Comparison of ENCODE assay signal across 22 cellular contexts in genomic region chr4:174201898-174202297, GRCh38.
"Had no signal": no experiment of that assay in that cellular context is flagged by ENCODE, and none has a peak within 500 bp of the region (broad histone marks: within the 10 kb centered on the region; RNA-seq: fewer than 3 reads in every experiment).

No MANE protein-coding gene starts in this region.

- H3K9ac ChIP-seq: neural progenitor cell had no signal

- DNase-seq: activated CD4-positive, alpha-beta T cell treated with anti-CD3 and anti-CD28 coated beads, Interleukin-2, amount 10 ng/mL, durations not matched to agents 7 days and 5 days; activated CD4-positive, CD25-positive, alpha-beta regulatory T cell treated with anti-CD3 and anti-CD28 coated beads, Interleukin-2, amount 50 U/mL, for 72 hours; activated CD8-positive, alpha-beta T cell treated with anti-CD3 and anti-CD28 coated beads, Interleukin-2, amount 10 ng/mL, durations not matched to agents 7 days and 5 days; effector memory CD4-positive, alpha-beta T cell; foreskin melanocyte; immature natural killer cell; lower lobe of right lung; naive thymus-derived CD8-positive, alpha-beta T cell; psoas muscle; stimulated activated CD4-positive, alpha-beta T cell treated with anti-CD3 and anti-CD28 coated beads, Interleukin-2, amount 100 ng/mL, for 24 hours; stimulated activated naive CD8-positive, alpha-beta T cell treated with anti-CD3 and anti-CD28 coated beads, Interleukin-15, amount 100 ng/mL, for 72 hours; transverse colon; WERI-Rb-1 had no signal

- H3K4me2 ChIP-seq: neural progenitor cell had no signal

- H3K36me3 Mint-ChIP-seq: activated naive CD8-positive, alpha-beta T cell; immature natural killer cell; naive thymus-derived CD8-positive, alpha-beta T cell; neural progenitor cell; stimulated activated effector memory CD8-positive, alpha-beta T cell treated with anti-CD3 and anti-CD28 coated beads, Interleukin-12 subunit alpha, Interleukin-12 subunit beta, amount 100 ng/mL, for 72 hours had no signal

- H3K27ac Mint-ChIP-seq: activated CD4-positive, alpha-beta T cell treated with anti-CD3 and anti-CD28 coated beads, Interleukin-2, amount 10 ng/mL, durations not matched to agents 7 days and 5 days; activated CD8-positive, alpha-beta T cell treated with anti-CD3 and anti-CD28 coated beads, Interleukin-2, amount 10 ng/mL, durations not matched to agents 7 days and 5 days; activated naive CD8-positive, alpha-beta T cell; immature natural killer cell; naive thymus-derived CD8-positive, alpha-beta T cell; neural progenitor cell; stimulated activated effector memory CD8-positive, alpha-beta T cell treated with anti-CD3 and anti-CD28 coated beads, Interleukin-12 subunit alpha, Interleukin-12 subunit beta, amount 100 ng/mL, for 72 hours; stimulated activated naive CD8-positive, alpha-beta T cell treated with anti-CD3 and anti-CD28 coated beads, Interleukin-15, amount 100 ng/mL, for 72 hours had no signal

- H3K27ac ChIP-seq: lower lobe of right lung, neural progenitor cell, psoas muscle, right atrium auricular region, suprapubic skin, WERI-Rb-1 had no signal

- H2AFZ ChIP-seq: neural progenitor cell had no signal

- H3K9me3 Mint-ChIP-seq: activated CD4-positive, alpha-beta T cell treated with anti-CD3 and anti-CD28 coated beads, Interleukin-2, amount 10 ng/mL, durations not matched to agents 7 days and 5 days; central memory CD8-positive, alpha-beta T cell; naive thymus-derived CD8-positive, alpha-beta T cell; neural progenitor cell; stimulated activated effector memory CD8-positive, alpha-beta T cell treated with anti-CD3 and anti-CD28 coated beads, Interleukin-12 subunit alpha, Interleukin-12 subunit beta, amount 100 ng/mL, for 72 hours; stimulated activated naive CD8-positive, alpha-beta T cell treated with anti-CD3 and anti-CD28 coated beads, Interleukin-15, amount 100 ng/mL, for 72 hours had no signal

- H3K36me3 ChIP-seq: lower lobe of right lung, neural progenitor cell, right atrium auricular region, suprapubic skin, transverse colon, WERI-Rb-1 had no signal

- H3K4me3 ChIP-seq: lower lobe of right lung, neural progenitor cell, psoas muscle, right atrium auricular region, suprapubic skin, transverse colon had no signal

- H3K9me3 ChIP-seq: lower lobe of right lung, psoas muscle, right atrium auricular region, suprapubic skin, transverse colon had no signal

- H3K4me1 Mint-ChIP-seq: activated CD4-positive, alpha-beta T cell treated with anti-CD3 and anti-CD28 coated beads, Interleukin-2, amount 10 ng/mL, durations not matched to agents 7 days and 5 days; central memory CD8-positive, alpha-beta T cell; immature natural killer cell; naive thymus-derived CD8-positive, alpha-beta T cell; stimulated activated effector memory CD8-positive, alpha-beta T cell treated with anti-CD3 and anti-CD28 coated beads, Interleukin-12 subunit alpha, Interleukin-12 subunit beta, amount 100 ng/mL, for 72 hours; stimulated activated naive CD8-positive, alpha-beta T cell treated with anti-CD3 and anti-CD28 coated beads, Interleukin-15, amount 100 ng/mL, for 72 hours had no signal

- ATAC-seq: activated CD8-positive, alpha-beta T cell treated with anti-CD3 and anti-CD28 coated beads, Interleukin-2, amount 10 ng/mL, durations not matched to agents 7 days and 5 days; left lobe of liver; lower lobe of right lung; naive thymus-derived CD8-positive, alpha-beta T cell; psoas muscle; stimulated activated effector memory CD8-positive, alpha-beta T cell treated with anti-CD3 and anti-CD28 coated beads, Interleukin-12 subunit alpha, Interleukin-12 subunit beta, amount 100 ng/mL, for 72 hours; stimulated activated naive CD8-positive, alpha-beta T cell treated with anti-CD3 and anti-CD28 coated beads, Interleukin-15, amount 100 ng/mL, for 72 hours had no signal

- FAIRE-seq: astrocyte, urothelium cell line had no signal

- H3K4me3 Mint-ChIP-seq: activated CD4-positive, alpha-beta T cell treated with anti-CD3 and anti-CD28 coated beads, Interleukin-2, amount 10 ng/mL, durations not matched to agents 7 days and 5 days; activated CD8-positive, alpha-beta T cell treated with anti-CD3 and anti-CD28 coated beads, Interleukin-2, amount 10 ng/mL, durations not matched to agents 7 days and 5 days; activated naive CD8-positive, alpha-beta T cell; central memory CD8-positive, alpha-beta T cell; immature natural killer cell; naive thymus-derived CD8-positive, alpha-beta T cell; neural progenitor cell; stimulated activated effector memory CD8-positive, alpha-beta T cell treated with anti-CD3 and anti-CD28 coated beads, Interleukin-12 subunit alpha, Interleukin-12 subunit beta, amount 100 ng/mL, for 72 hours; stimulated activated naive CD8-positive, alpha-beta T cell treated with anti-CD3 and anti-CD28 coated beads, Interleukin-15, amount 100 ng/mL, for 72 hours had no signal

- H3K4me1 ChIP-seq: lower lobe of right lung, psoas muscle, right atrium auricular region, suprapubic skin, transverse colon had no signal
